Comparison of ENCODE assay signal across 20 cellular contexts in the genomic region with DNA sequence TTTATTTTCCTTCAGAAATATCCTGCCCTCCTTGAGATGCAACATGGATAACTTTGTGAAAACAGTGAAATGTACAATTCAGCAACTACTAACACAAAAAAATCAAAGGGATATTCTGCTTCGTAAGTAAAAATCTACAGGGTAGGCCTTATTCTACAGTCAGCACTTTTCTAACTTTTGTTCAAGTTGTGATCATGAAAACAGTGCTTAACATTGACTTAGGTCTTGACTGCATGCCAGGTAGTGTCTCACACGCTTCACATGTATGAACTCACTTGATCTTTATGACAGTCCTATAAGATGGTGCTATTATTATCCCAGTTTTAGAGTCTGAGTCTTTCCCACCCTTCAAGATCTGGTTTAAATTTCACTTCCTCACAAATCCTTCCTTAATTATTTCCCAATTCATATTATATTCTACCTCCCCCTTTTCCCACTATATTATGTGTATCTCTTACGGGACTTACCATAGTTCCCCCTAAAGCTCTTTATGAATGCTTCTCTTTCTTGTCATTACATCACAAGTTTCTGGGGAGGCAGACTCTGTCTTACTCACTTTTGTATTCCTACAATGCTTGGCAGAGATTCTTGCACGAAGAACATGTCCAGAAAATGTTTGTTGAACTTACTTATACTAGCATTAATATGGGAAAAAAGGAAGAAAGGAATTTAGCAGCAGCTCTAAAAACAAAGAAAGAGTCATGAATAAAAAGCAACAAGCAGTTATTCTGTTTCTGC.
A peak's percentile ranks its signal among the peaks of the same experiment; 100 is the strongest.
DNase-seq lines count a peak whose midpoint lies in the region; ATAC-seq and TF ChIP-seq lines count a peak whose summit lies in the region.
"Had no signal": no experiment of that assay in that cellular context is flagged by ENCODE, and none has a peak within 500 bp of the region (broad histone marks: within the 10 kb centered on the region; RNA-seq: fewer than 3 reads in every experiment).

No MANE protein-coding gene starts in this region.

- 54% methylated on average over 4 of the region's 4 CpGs for WGBS in mammary epithelial cell (ENCODE audit: low coverage, missing lambda C conversion rate)

- dilution Hi-C loops in mammary epithelial cell (cut with HindIII; ENCODE audit: low sequenced_read_pairs): no loop called here

- no peaks in the 10 kb centered on the region for H3K9me3 Mint-ChIP-seq in HFFc6
- H3K9me3 Mint-ChIP-seq in activated T-cell treated with anti-CD3 and anti-CD28 coated beads, Interleukin-2, amount 50 U/mL, for 72 hours: peaks cover 0 to 2% of the 10 kb centered on the region in 2 donors
- H3K9me3 Mint-ChIP-seq: activated CD4-positive, alpha-beta T cell treated with anti-CD3 and anti-CD28 coated beads, Interleukin-2, amount 10 ng/mL, durations not matched to agents 7 days and 5 days; activated naive CD4-positive, alpha-beta T cell treated with anti-CD3 and anti-CD28 coated beads, Interleukin-2, amount 50 U/mL, for 24 hours; stimulated activated memory B cell treated with anti-CD40 and anti-IgM and Interleukin-4, amounts not matched to agents 10 μg/mL and 1 μg/mL and 100 μg/mL, for 72 hours had no signal

- peaks cover 24% of the 10 kb centered on the region for H3K36me3 Mint-ChIP-seq in HFFc6 (ENCODE audit: low read depth)
- H3K36me3 Mint-ChIP-seq in activated T-cell treated with anti-CD3 and anti-CD28 coated beads, Interleukin-2, amount 50 U/mL, for 72 hours (ENCODE audit: insufficient read depth in 2 of 2): peaks cover 4 to 14% of the 10 kb centered on the region in 2 donors

- H3K4me1 ChIP-seq in mammary epithelial cell (ENCODE audit: insufficient read depth, low read length) (peaks cover 4% of the 10 kb centered on the region), thoracic aorta (ENCODE audit: control insufficient read depth in 1 of 2, low read depth in 2 of 2) (peaks cover 38 to 44% of the 10 kb centered on the region in 2 donors)
- H3K4me1 ChIP-seq: foreskin keratinocyte had no signal

- BruUV-seq in mammary epithelial cell (replicated peaks; lab: Mats Ljungman, UMichigan): no TSS peak

- no peaks in the 10 kb centered on the region for H3K27me3 Mint-ChIP-seq in HFFc6 (ENCODE audit: insufficient read depth)
- H3K27me3 Mint-ChIP-seq in activated T-cell treated with anti-CD3 and anti-CD28 coated beads, Interleukin-2, amount 50 U/mL, for 72 hours (ENCODE audit: low read depth): no peaks in the 10 kb centered on the region
- H3K27me3 Mint-ChIP-seq: activated CD4-positive, alpha-beta T cell treated with anti-CD3 and anti-CD28 coated beads, Interleukin-2, amount 10 ng/mL, durations not matched to agents 7 days and 5 days; activated naive CD4-positive, alpha-beta T cell treated with anti-CD3 and anti-CD28 coated beads, Interleukin-2, amount 50 U/mL, for 24 hours; stimulated activated memory B cell treated with anti-CD40 and anti-IgM and Interleukin-4, amounts not matched to agents 10 μg/mL and 1 μg/mL and 100 μg/mL, for 72 hours had no signal

- TF ChIP-seq CTCF in HFFc6 (IDR thresholded peaks at IDR 0.05) (no peak), mammary epithelial cell (conservative IDR thresholded peaks at IDR 0.05 in 1 of 2, IDR thresholded peaks at IDR 0.05 in 1 of 2; ENCODE audit: extremely low read depth in 1 of 2, insufficient read depth in 1 of 2, low read depth in 1 of 2, low read length in 2 of 2) (no peak), thoracic aorta (IDR thresholded peaks at IDR 0.05) (no peak)

- peak overlapping the region; percentile 2; the same call in 1 of the 2 replicates for H3K4me3 Mint-ChIP-seq in HFFc6
- no peak overlapping the region for H3K4me3 Mint-ChIP-seq in activated T-cell treated with anti-CD3 and anti-CD28 coated beads, Interleukin-2, amount 50 U/mL, for 72 hours
- H3K4me3 Mint-ChIP-seq: activated CD4-positive, alpha-beta T cell treated with anti-CD3 and anti-CD28 coated beads, Interleukin-2, amount 10 ng/mL, durations not matched to agents 7 days and 5 days; activated naive CD4-positive, alpha-beta T cell treated with anti-CD3 and anti-CD28 coated beads, Interleukin-2, amount 50 U/mL, for 24 hours; stimulated activated memory B cell treated with anti-CD40 and anti-IgM and Interleukin-4, amounts not matched to agents 10 μg/mL and 1 μg/mL and 100 μg/mL, for 72 hours had no signal

- H3K27me3 ChIP-seq in mammary epithelial cell (ENCODE audit: insufficient read depth, low read length): no peaks in the 10 kb centered on the region
- H3K27me3 ChIP-seq in thoracic aorta (replicated peaks; ENCODE audit: insufficient read depth): no peaks in the 10 kb centered on the region
- H3K27me3 ChIP-seq: foreskin keratinocyte, pancreas had no signal

- no peak overlapping the region for H3K9ac ChIP-seq in mammary epithelial cell (ENCODE audit: insufficient read depth, low read length)
- H3K9ac ChIP-seq: KMS-11 had no signal

- H3K4me2 ChIP-seq in mammary epithelial cell (ENCODE audit: insufficient read depth, low read depth, low read length): no peak overlapping the region
- H3K4me2 ChIP-seq: KMS-11 had no signal

- CTCF ChIA-PET in mammary epithelial cell (lab: Charles Lee; ENCODE audit: low non-redundant PET): no interaction called here

- H3K9me3 ChIP-seq in mammary epithelial cell (replicated peaks; ENCODE audit: insufficient read depth, low read length): no peaks in the 10 kb centered on the region
- no peaks in the 10 kb centered on the region for H3K9me3 ChIP-seq in thoracic aorta
- H3K9me3 ChIP-seq: HAP-1, pancreas had no signal

- no peaks in the 10 kb centered on the region for H3K79me2 ChIP-seq in mammary epithelial cell (ENCODE audit: insufficient read depth, low read length)

- no peak overlapping the region for H3K4me3 ChIP-seq in mammary epithelial cell (replicated peaks in 1 of 3; ENCODE audit: insufficient read depth in 1 of 3, low read depth in 2 of 3, low read length in 3 of 3)
- H3K4me3 ChIP-seq in thoracic aorta: no peak overlapping the region
- H3K4me3 ChIP-seq: HAP-1, pancreas had no signal

- H3K27ac Mint-ChIP-seq in HFFc6: peak overlapping the region; percentile 52
- no peak overlapping the region for H3K27ac Mint-ChIP-seq in activated T-cell treated with anti-CD3 and anti-CD28 coated beads, Interleukin-2, amount 50 U/mL, for 72 hours
- H3K27ac Mint-ChIP-seq: activated CD4-positive, alpha-beta T cell treated with anti-CD3 and anti-CD28 coated beads, Interleukin-2, amount 10 ng/mL, durations not matched to agents 7 days and 5 days; activated naive CD4-positive, alpha-beta T cell treated with anti-CD3 and anti-CD28 coated beads, Interleukin-2, amount 50 U/mL, for 24 hours; stimulated activated memory B cell treated with anti-CD40 and anti-IgM and Interleukin-4, amounts not matched to agents 10 μg/mL and 1 μg/mL and 100 μg/mL, for 72 hours had no signal

- DNase-seq in HFFc6: peak; percentile 24
- DNase-seq in mammary epithelial cell: peak; percentile 12
- peak; percentile 75 for DNase-seq in iris pigment epithelial cell (ENCODE audit: low read depth)
- DNase-seq in thoracic aorta (ENCODE audit: low spot score): no peak
- DNase-seq in NCI-H1694 treated with DMSO at 0.1 percent for 48 hours (lab: John Stamatoyannopoulos, UW): no peak
- no peak for DNase-seq in activated T-cell treated with anti-CD3 and anti-CD28 coated beads, Interleukin-2, amount 50 U/mL, for 72 hours
- no peak for DNase-seq in GF-D8 (lab: John Stamatoyannopoulos, UW)
- DNase-seq: activated CD4-positive, alpha-beta T cell treated with anti-CD3 and anti-CD28 coated beads, Interleukin-2, amount 10 ng/mL, durations not matched to agents 7 days and 5 days; activated T-cell treated with anti-CD3 and anti-CD28 coated beads, Interleukin-2, amount 50 U/mL, for 1 hour; DMS53; effector CD4-positive, alpha-beta T cell; foreskin keratinocyte; left ventricle myocardium superior; NCI-H1105 treated with DMSO at 0.1 percent for 48 hours; pancreas; trophoblast cell had no signal

- no peaks in the 10 kb centered on the region for H4K20me1 ChIP-seq in mammary epithelial cell (ENCODE audit: insufficient read depth, low read length)

- H3K27ac ChIP-seq in mammary epithelial cell (ENCODE audit: insufficient read depth, low read depth, low read length) (no peak overlapping the region), thoracic aorta (peak overlapping the region; percentile 20 to 59)
- H3K27ac ChIP-seq: foreskin keratinocyte, KMS-11, pancreas had no signal

- H3K36me3 ChIP-seq in mammary epithelial cell (ENCODE audit: insufficient read depth, low read length): no peaks in the 10 kb centered on the region
- H3K36me3 ChIP-seq in thoracic aorta: no peaks in the 10 kb centered on the region
- H3K36me3 ChIP-seq: HAP-1, pancreas had no signal

- in situ Hi-C loops in mammary epithelial cell (cut with MboI; ENCODE audit: low sequenced_read_pairs in 2 of 2): loop anchor here in 1 of 2 donors (25.0 kb wide), 1 partner anchor 626 kb away; no protein-coding TSS in a partner anchor

- H2AFZ ChIP-seq in mammary epithelial cell (ENCODE audit: low read depth, low read length): no peak overlapping the region

- no peak for ATAC-seq in thoracic aorta (ENCODE audit: insufficient number of reproducible peaks, low FRiP score, low read depth)
- no peak for ATAC-seq in activated T-cell treated with anti-CD3 and anti-CD28 coated beads, Interleukin-2, amount 50 U/mL, for 72 hours (replicated peaks in 1 of 2)
- ATAC-seq: foreskin keratinocyte; left ventricle myocardium superior; pancreas; stimulated activated memory B cell treated with anti-CD40 and anti-IgM and Interleukin-4, amounts not matched to agents 10 μg/mL and 1 μg/mL and 100 μg/mL, for 72 hours had no signal

- H3K4me1 Mint-ChIP-seq in HFFc6 (ENCODE audit: low read depth): peaks cover 51% of the 10 kb centered on the region
- no peaks in the 10 kb centered on the region for H3K4me1 Mint-ChIP-seq in activated T-cell treated with anti-CD3 and anti-CD28 coated beads, Interleukin-2, amount 50 U/mL, for 72 hours (ENCODE audit: low read depth)
- H3K4me1 Mint-ChIP-seq: activated CD4-positive, alpha-beta T cell treated with anti-CD3 and anti-CD28 coated beads, Interleukin-2, amount 10 ng/mL, durations not matched to agents 7 days and 5 days; activated naive CD4-positive, alpha-beta T cell treated with anti-CD3 and anti-CD28 coated beads, Interleukin-2, amount 50 U/mL, for 24 hours; stimulated activated memory B cell treated with anti-CD40 and anti-IgM and Interleukin-4, amounts not matched to agents 10 μg/mL and 1 μg/mL and 100 μg/mL, for 72 hours had no signal

- intact Hi-C loops in mammary epithelial cell (cut with micrococcal nuclease): no loop called here

Comparison
In these comparisons a context has a peak if more than half of its experiments do, and no peak if none do; other contexts are left out.
1. DNase-seq: peak in HFFc6 (single experiment), mammary epithelial cell (single experiment) and iris pigment epithelial cell (single experiment); none in thoracic aorta (single experiment), NCI-H1694 treated with DMSO at 0.1 percent for 48 hours (single experiment), activated T-cell treated with anti-CD3 and anti-CD28 coated beads, Interleukin-2, amount 50 U/mL, for 72 hours (0 of 2) and GF-D8 (single experiment).